In the genomic region with DNA sequence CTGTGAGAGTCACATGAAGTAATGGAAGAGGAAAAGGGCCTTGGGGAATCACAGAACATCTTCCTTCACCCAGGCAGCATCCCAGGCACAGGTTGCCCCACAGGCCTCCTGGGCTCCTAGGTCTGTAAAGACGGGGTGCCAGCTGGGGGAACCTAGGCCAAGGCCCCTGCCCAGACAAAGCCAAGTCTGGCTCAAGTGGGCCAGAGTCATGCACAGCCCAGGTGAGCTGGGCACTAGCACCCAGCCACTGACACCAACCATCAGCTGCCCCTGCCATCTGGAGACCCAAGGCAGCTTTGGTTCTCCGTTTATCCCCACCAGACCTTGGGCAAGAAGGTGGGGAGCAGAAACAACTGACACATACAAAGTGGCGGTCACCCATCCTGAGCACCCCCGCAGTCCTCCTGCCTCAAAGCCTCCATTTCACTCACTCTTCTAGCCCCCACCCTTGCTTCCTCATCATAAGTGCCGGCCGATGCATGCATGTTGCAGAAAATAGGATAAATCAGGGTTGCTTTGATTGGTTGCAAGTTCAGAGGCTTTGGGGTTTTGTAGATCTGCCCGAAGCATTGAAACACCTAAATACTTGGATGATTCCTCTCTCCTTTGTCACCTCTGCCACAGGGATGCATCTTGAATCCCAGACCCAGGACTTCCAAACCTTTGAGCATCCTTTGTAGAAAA, we compare ENCODE assay signal across 24 cellular contexts. TPM values are rescaled to one million over a fixed set of nuclear protein-coding genes. Genes with fewer than 3 reads are reported as not detected.
DNase-seq lines count a peak whose midpoint lies in the region; ATAC-seq and TF ChIP-seq lines count a peak whose summit lies in the region.
"Had no signal": no experiment of that assay in that cellular context is flagged by ENCODE, and none has a peak within 500 bp of the region (broad histone marks: within the 10 kb centered on the region; RNA-seq: fewer than 3 reads in every experiment).

No MANE protein-coding gene starts in this region.

- no peak overlapping the region for H3K4me3 ChIP-seq in dorsolateral prefrontal cortex
- H3K4me3 ChIP-seq: smooth muscle cell had no signal

- H3K9me3 Mint-ChIP-seq in activated naive CD8-positive, alpha-beta T cell (ENCODE audit: low read depth), result no peaks in the 10 kb centered on the region
- H3K9me3 Mint-ChIP-seq in activated naive CD8-positive, alpha-beta T cell treated with anti-CD3 and anti-CD28 coated beads for 36 hours, result no peaks in the 10 kb centered on the region
- no peaks in the 10 kb centered on the region for H3K9me3 Mint-ChIP-seq in activated CD4-positive, alpha-beta memory T cell treated with anti-CD3 and anti-CD28 coated beads for 36 hours
- H3K9me3 Mint-ChIP-seq in stimulated activated memory B cell treated with anti-CD40 and anti-IgM and Interleukin-4, amounts not matched to agents 10 μg/mL and 1 μg/mL and 100 μg/mL, for 72 hours, result no peaks in the 10 kb centered on the region

- H3K27me3 Mint-ChIP-seq in activated naive CD8-positive, alpha-beta T cell, result no peaks in the 10 kb centered on the region
- H3K27me3 Mint-ChIP-seq in activated naive CD8-positive, alpha-beta T cell treated with anti-CD3 and anti-CD28 coated beads for 36 hours, result no peaks in the 10 kb centered on the region
- H3K27me3 Mint-ChIP-seq in activated CD4-positive, alpha-beta memory T cell treated with anti-CD3 and anti-CD28 coated beads for 36 hours, result no peaks in the 10 kb centered on the region
- H3K27me3 Mint-ChIP-seq in stimulated activated memory B cell treated with anti-CD40 and anti-IgM and Interleukin-4, amounts not matched to agents 10 μg/mL and 1 μg/mL and 100 μg/mL, for 72 hours, result no peaks in the 10 kb centered on the region

- TF ChIP-seq CTCF in dorsolateral prefrontal cortex (IDR thresholded peaks at IDR 0.05 in 54 of 56, conservative IDR thresholded peaks at IDR 0.05 in 2 of 56; ENCODE audit: low read depth in 1 of 56, partially characterized antibody in 56 of 56), result no peak

- H3K27me3 ChIP-seq in dorsolateral prefrontal cortex, result no peaks in the 10 kb centered on the region

- peak overlapping the region; percentile 97 for H3K27ac Mint-ChIP-seq in activated naive CD8-positive, alpha-beta T cell
- H3K27ac Mint-ChIP-seq in activated naive CD8-positive, alpha-beta T cell treated with anti-CD3 and anti-CD28 coated beads for 36 hours, result no peak overlapping the region
- H3K27ac Mint-ChIP-seq in activated CD4-positive, alpha-beta memory T cell treated with anti-CD3 and anti-CD28 coated beads for 36 hours, result peak overlapping the region; percentile 84
- peak overlapping the region; percentile 82 for H3K27ac Mint-ChIP-seq in stimulated activated memory B cell treated with anti-CD40 and anti-IgM and Interleukin-4, amounts not matched to agents 10 μg/mL and 1 μg/mL and 100 μg/mL, for 72 hours

- no peak overlapping the region for H3K27ac ChIP-seq in dorsolateral prefrontal cortex
- H3K27ac ChIP-seq: HL-60 had no signal

- no peaks in the 10 kb centered on the region for H3K36me3 Mint-ChIP-seq in activated naive CD8-positive, alpha-beta T cell
- H3K36me3 Mint-ChIP-seq in activated naive CD8-positive, alpha-beta T cell treated with anti-CD3 and anti-CD28 coated beads for 36 hours, result no peaks in the 10 kb centered on the region
- H3K36me3 Mint-ChIP-seq in activated CD4-positive, alpha-beta memory T cell treated with anti-CD3 and anti-CD28 coated beads for 36 hours, result no peaks in the 10 kb centered on the region
- H3K36me3 Mint-ChIP-seq in stimulated activated memory B cell treated with anti-CD40 and anti-IgM and Interleukin-4, amounts not matched to agents 10 μg/mL and 1 μg/mL and 100 μg/mL, for 72 hours, result no peaks in the 10 kb centered on the region

- CTCF ChIA-PET in activated CD4-positive, alpha-beta memory T cell treated with anti-CD3 and anti-CD28 coated beads for 36 hours (lab: Charles Lee), result interaction anchor here (1.0 to 6.8 kb wide), 7 partner anchors 50 to 243 kb away, joined by 3 to 248 read pairs (median 86); a partner anchor contains a TSS

- intact Hi-C loops in activated CD4-positive, alpha-beta memory T cell treated with anti-CD3 and anti-CD28 coated beads for 36 hours (cut with micrococcal nuclease), result loop anchor here (5.0 kb wide), 2 partner anchors 118 to 192 kb away; no protein-coding TSS in a partner anchor
- intact Hi-C loops in dorsolateral prefrontal cortex (cut with DNase I), result loop anchor here (5.0 to 10.0 kb wide), 5 partner anchors 63 to 626 kb away; a partner anchor contains a TSS

- peak overlapping the region; percentile 82 for H3K4me3 Mint-ChIP-seq in activated naive CD8-positive, alpha-beta T cell
- H3K4me3 Mint-ChIP-seq in activated naive CD8-positive, alpha-beta T cell treated with anti-CD3 and anti-CD28 coated beads for 36 hours, result no peak overlapping the region
- no peak overlapping the region for H3K4me3 Mint-ChIP-seq in activated CD4-positive, alpha-beta memory T cell treated with anti-CD3 and anti-CD28 coated beads for 36 hours
- H3K4me3 Mint-ChIP-seq in stimulated activated memory B cell treated with anti-CD40 and anti-IgM and Interleukin-4, amounts not matched to agents 10 μg/mL and 1 μg/mL and 100 μg/mL, for 72 hours, result no peak overlapping the region

- H3K4me1 Mint-ChIP-seq in activated naive CD8-positive, alpha-beta T cell (ENCODE audit: low read depth), result peaks cover 69% of the 10 kb centered on the region
- peaks cover 65% of the 10 kb centered on the region for H3K4me1 Mint-ChIP-seq in activated naive CD8-positive, alpha-beta T cell treated with anti-CD3 and anti-CD28 coated beads for 36 hours
- H3K4me1 Mint-ChIP-seq in activated CD4-positive, alpha-beta memory T cell treated with anti-CD3 and anti-CD28 coated beads for 36 hours (ENCODE audit: low read depth), result peaks cover 71% of the 10 kb centered on the region
- peaks cover 65% of the 10 kb centered on the region for H3K4me1 Mint-ChIP-seq in stimulated activated memory B cell treated with anti-CD40 and anti-IgM and Interleukin-4, amounts not matched to agents 10 μg/mL and 1 μg/mL and 100 μg/mL, for 72 hours

- no peak for DNase-seq in activated naive CD8-positive, alpha-beta T cell treated with anti-CD3 and anti-CD28 coated beads for 36 hours
- peak; percentile 8 for DNase-seq in activated CD4-positive, alpha-beta memory T cell treated with anti-CD3 and anti-CD28 coated beads for 36 hours
- peak; percentile 17 for DNase-seq in ecto neural progenitor cell (ENCODE audit: low spot score)
- DNase-seq in NCI-H524 (lab: John Stamatoyannopoulos, UW), result no peak
- no peak for DNase-seq in dorsolateral prefrontal cortex
- no peak for DNase-seq in NCI-H510A (lab: John Stamatoyannopoulos, UW)
- DNase-seq: activated gamma-delta T cell; cerebellar nuclear complex; COR-L47; NCI-H1436; NCI-H2171; NCI-H69; stimulated activated CD4-positive, alpha-beta T cell treated with anti-CD3 and anti-CD28 coated beads, Interleukin-4, amount 100 ng/mL, for 1 hour; SW 1271; trophoblast cell had no signal

- POLR2A ChIA-PET in activated CD4-positive, alpha-beta memory T cell treated with anti-CD3 and anti-CD28 coated beads for 36 hours (lab: Charles Lee), result interaction anchor here (0.7 to 4.2 kb wide), 4 partner anchors 49 to 107 kb away, joined by 4 to 47 read pairs (median 28); a partner anchor contains a TSS

- ATAC-seq in stimulated activated memory B cell treated with anti-CD40 and anti-IgM and Interleukin-4, amounts not matched to agents 10 μg/mL and 1 μg/mL and 100 μg/mL, for 72 hours, result no peak
- ATAC-seq: left ventricle myocardium superior had no signal

RNA-seq across cellular contexts. Expression of a gene that starts 26.5 kb away (rescaled TPM):
- not detected for total RNA-seq in activated naive CD8-positive, alpha-beta T cell treated with anti-CD3 and anti-CD28 coated beads for 36 hours
- total RNA-seq in activated CD4-positive, alpha-beta memory T cell treated with anti-CD3 and anti-CD28 coated beads for 36 hours, result not detected
- not detected for total RNA-seq in dorsolateral prefrontal cortex
- total RNA-seq: activated CD8-positive, alpha-beta memory T cell treated with anti-CD3 and anti-CD28 coated beads for 36 hours; astrocyte; left ventricle myocardium superior; M059J had no signal

RNA-seq across cellular contexts. Expression of a gene that starts 36.4 kb away (rescaled TPM):
- total RNA-seq in activated naive CD8-positive, alpha-beta T cell treated with anti-CD3 and anti-CD28 coated beads for 36 hours, result not detected
- under 1 TPM; 0.22 to 0.40 TPM for total RNA-seq in activated CD4-positive, alpha-beta memory T cell treated with anti-CD3 and anti-CD28 coated beads for 36 hours
- under 1 TPM in 28 of 120 experiments, not detected in 92; 0.11 to 0.60 (median 0.21) TPM for total RNA-seq in dorsolateral prefrontal cortex
- total RNA-seq: astrocyte, H1, left ventricle myocardium superior, M059J, smooth muscle cell had no signal

Comparison
In these comparisons a context has a peak if more than half of its experiments do, and no peak if none do; other contexts are left out.
1. DNase-seq: peak in activated CD4-positive, alpha-beta memory T cell treated with anti-CD3 and anti-CD28 coated beads for 36 hours (single experiment) and ecto neural progenitor cell (single experiment); none in activated naive CD8-positive, alpha-beta T cell treated with anti-CD3 and anti-CD28 coated beads for 36 hours (single experiment), NCI-H524 (0 of 2), dorsolateral prefrontal cortex (0 of 10) and NCI-H510A (single experiment).